In the genomic region with DNA sequence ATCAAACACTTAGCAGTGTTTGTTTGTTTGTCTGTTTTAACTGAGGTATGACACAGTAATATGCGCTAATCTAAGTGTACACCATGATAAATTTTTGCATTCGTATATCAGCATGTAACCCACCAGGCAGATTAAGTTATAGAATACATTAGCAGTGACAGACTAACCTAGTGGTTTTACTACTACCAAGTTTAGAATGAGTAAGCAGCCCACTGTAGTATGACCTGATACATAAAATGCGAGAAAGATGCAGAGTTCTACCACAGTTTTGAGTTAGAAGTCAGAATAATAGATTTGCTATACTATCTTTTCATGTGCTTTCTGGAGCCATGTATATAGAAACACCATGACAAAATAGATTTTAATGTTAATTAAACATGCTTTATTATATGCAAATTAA, we compare ENCODE assay signal across 9 cellular contexts.
"Had no signal": no experiment of that assay in that cellular context is flagged by ENCODE, and none has a peak within 500 bp of the region (broad histone marks: within the 10 kb centered on the region; RNA-seq: fewer than 3 reads in every experiment).

No MANE protein-coding gene starts in this region.

- H3K4me3 ChIP-seq: GM23248, HAP-1 had no signal

- H3K9me3 Mint-ChIP-seq: HFFc6 had no signal

- H3K9ac ChIP-seq: GM23248 had no signal

- DNase-seq: GOT3, H7 had no signal

- ATAC-seq: HCT116 had no signal

- H3K36me3 ChIP-seq: HAP-1 had no signal

- H2AFZ ChIP-seq: GM23248 had no signal

- H3K4me1 ChIP-seq: HAP-1 had no signal

- H3K27me3 Mint-ChIP-seq: IgD-negative memory B cell had no signal

- H3K9me3 ChIP-seq: HAP-1 had no signal

- FAIRE-seq: HepG2 had no signal

- H3K27ac ChIP-seq: GM23248, HL-60 had no signal

- H3K4me3 Mint-ChIP-seq: HFFc6 had no signal
